In the genomic region with DNA sequence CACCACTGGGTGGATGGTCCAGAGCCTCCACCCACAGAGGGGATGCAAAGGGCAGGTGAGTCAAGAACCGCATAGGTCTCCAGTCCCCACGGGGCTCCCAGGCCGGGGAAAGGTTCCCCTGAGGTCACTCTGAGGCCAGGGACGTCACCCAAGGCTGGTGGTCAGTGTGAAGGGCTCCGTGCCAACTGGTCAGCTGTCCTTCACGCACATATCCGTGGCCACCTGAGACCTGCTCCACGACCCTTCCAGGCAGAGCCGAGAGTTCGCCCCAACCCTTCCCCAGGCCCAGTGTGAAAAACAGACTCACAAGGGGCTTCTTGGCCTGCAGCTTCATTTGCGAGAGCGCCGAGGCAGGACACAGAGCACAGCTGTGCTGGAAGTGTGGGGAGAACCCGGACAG, we compare ENCODE assay signal across 1 cellular context.
TF ChIP-seq lines count a peak whose summit lies in the region.

No MANE protein-coding gene starts in this region.

TF ChIP-seq in SK-N-SH, 30 proteins besides CTCF, POLR2A, EP300 and RAD21 (continued from another document):
- TF ChIP-seq REST (IDR thresholded peaks at IDR 0.05; ENCODE audit: low read depth, low read length) (no peak), SMC3 (IDR thresholded peaks at IDR 0.05; ENCODE audit: low read depth, low read length) (no peak), TEAD4 (IDR thresholded peaks at IDR 0.05; ENCODE audit: borderline replicate concordance, insufficient read depth) (no peak), TAF1 (IDR thresholded peaks at IDR 0.05; ENCODE audit: borderline replicate concordance, low read depth, low read length) (no peak), POLR2AphosphoS5 (IDR thresholded peaks at IDR 0.05; ENCODE audit: low read depth, low read length) (no peak), FOSL2 (IDR thresholded peaks at IDR 0.05; ENCODE audit: borderline replicate concordance, low read depth) (no peak), EZH2phosphoT487 (IDR thresholded peaks at IDR 0.05; ENCODE audit: borderline replicate concordance, low read depth) (no peak)
